In genomic region chr1:23114424-23115079, GRCh38 we compare ENCODE assay signal across 10 cellular contexts. TPM values are rescaled to one million over a fixed set of nuclear protein-coding genes. Genes with fewer than 3 reads are reported as not detected.
A peak's percentile ranks its signal among the peaks of the same experiment; 100 is the strongest.
DNase-seq lines count a peak whose midpoint lies in the region; ATAC-seq and TF ChIP-seq lines count a peak whose summit lies in the region.
"Had no signal": no experiment of that assay in that cellular context is flagged by ENCODE, and none has a peak within 500 bp of the region (broad histone marks: within the 10 kb centered on the region; RNA-seq: fewer than 3 reads in every experiment).

No MANE protein-coding gene starts in this region.

- no peaks in the 10 kb centered on the region for H3F3A ChIP-seq in GM23248 (ENCODE audit: insufficient read depth)
- H3F3A ChIP-seq in neural progenitor cell (ENCODE audit: low read depth) = peaks cover 4% of the 10 kb centered on the region

- ATAC-seq in CD4-positive, CD25-positive, alpha-beta regulatory T cell (ENCODE audit: low read depth in 2 of 2) = peak; percentile 53 to 59

- H3K4me1 ChIP-seq in CD4-positive, CD25-positive, alpha-beta regulatory T cell (ENCODE audit: control insufficient read depth, insufficient read depth, low read length, poor library complexity, severe bottlenecking) = peaks cover 52% of the 10 kb centered on the region
- H3K4me1 ChIP-seq in GM23248 (ENCODE audit: insufficient read depth) = peaks cover 47% of the 10 kb centered on the region
- peaks cover 25% of the 10 kb centered on the region for H3K4me1 ChIP-seq in neural progenitor cell
- peaks cover 9% of the 10 kb centered on the region for H3K4me1 ChIP-seq in ovary (ENCODE audit: insufficient read depth)

- H3K4me2 ChIP-seq in GM23248 (ENCODE audit: unreplicated experiment) = peak overlapping the region; percentile 67
- H3K4me2 ChIP-seq in neural progenitor cell = peak overlapping the region; percentile 33

- no peaks in the 10 kb centered on the region for H3K36me3 ChIP-seq in CD4-positive, CD25-positive, alpha-beta regulatory T cell (ENCODE audit: control insufficient read depth, insufficient read depth, low read length)
- no peaks in the 10 kb centered on the region for H3K36me3 ChIP-seq in GM23248 (ENCODE audit: low read depth)
- H3K36me3 ChIP-seq in neural progenitor cell = no peaks in the 10 kb centered on the region
- no peaks in the 10 kb centered on the region for H3K36me3 ChIP-seq in ovary

- H3K27me3 ChIP-seq in CD4-positive, CD25-positive, alpha-beta regulatory T cell (ENCODE audit: control insufficient read depth, insufficient read depth, low read length) = no peaks in the 10 kb centered on the region
- no peaks in the 10 kb centered on the region for H3K27me3 ChIP-seq in GM23248 (replicated peaks; ENCODE audit: insufficient read depth)
- no peaks in the 10 kb centered on the region for H3K27me3 ChIP-seq in neural progenitor cell
- H3K27me3 ChIP-seq in ovary = no peaks in the 10 kb centered on the region

- intact Hi-C loops in ovary (cut with DNase I) = loop anchor here in 1 of 4 donors (5.0 kb wide), 1 partner anchor 63 kb away; no protein-coding TSS in a partner anchor

- DNase-seq in CD4-positive, CD25-positive, alpha-beta regulatory T cell = peak in 2 of 3 donors; percentile 17 to 70
- peak; percentile 34 for DNase-seq in GM23248
- DNase-seq in chondrocyte (ENCODE audit: low spot score) = no peak
- no peak for DNase-seq in neural progenitor cell (ENCODE audit: low spot score)
- no peak for DNase-seq in activated effector memory CD4-positive, alpha-beta T cell treated with Interleukin-2 at 50 U/mL for 16 hours
- DNase-seq in NCI-H345 treated with DMSO at 0.1 percent for 48 hours (lab: John Stamatoyannopoulos, UW; ENCODE audit: unreplicated experiment) = no peak
- DNase-seq in ovary = no peak
- DNase-seq in activated gamma-delta T cell (lab: John Stamatoyannopoulos, UW) = no peak
- DNase-seq: NCI-H345, Right ventricle myocardium superior had no signal

- no peaks in the 10 kb centered on the region for H4K20me1 ChIP-seq in GM23248 (ENCODE audit: insufficient read depth)
- H4K20me1 ChIP-seq in neural progenitor cell (ENCODE audit: low read depth) = peaks cover 87% of the 10 kb centered on the region

- no peak for TF ChIP-seq EP300 in ovary (IDR thresholded peaks at IDR 0.05)

- 26 to 28% methylated on average over 6 of the region's 6 CpGs for WGBS in GM23248 (ENCODE audit: low coverage in 1 of 2, low lambda C conversion rate in 2 of 2, missing lambda C conversion rate in 2 of 2), 2 experiments
- WGBS in ovary, 3 donors = 61 to 67% (median 66%) methylated on average over 6 of the region's 6 CpGs

- in situ Hi-C loops in GM23248 (cut with MboI) = no loop called here

- H3K79me2 ChIP-seq in GM23248 (ENCODE audit: insufficient read depth) (peaks cover 100% of the 10 kb centered on the region), neural progenitor cell (ENCODE audit: low read depth) (peaks cover 99% of the 10 kb centered on the region)

- TF ChIP-seq POLR2A in ovary (IDR thresholded peaks at IDR 0.05) = no peak

- H3K9ac ChIP-seq in GM23248 = peak overlapping the region; percentile 62
- no peak overlapping the region for H3K9ac ChIP-seq in neural progenitor cell

- peak overlapping the region in 3 of 4 donors; percentile 33 to 75 (median 43) for H3K4me3 Mint-ChIP-seq in CD4-positive, CD25-positive, alpha-beta regulatory T cell
- H3K4me3 Mint-ChIP-seq in chondrocyte (ENCODE audit: unreplicated experiment) (peak overlapping the region; percentile 14), neural progenitor cell (no peak overlapping the region)

- no peaks in the 10 kb centered on the region for H3K9me3 Mint-ChIP-seq in CD4-positive, CD25-positive, alpha-beta regulatory T cell
- no peaks in the 10 kb centered on the region for H3K9me3 Mint-ChIP-seq in chondrocyte (ENCODE audit: low read depth)
- no peaks in the 10 kb centered on the region for H3K9me3 Mint-ChIP-seq in neural progenitor cell

- no peaks in the 10 kb centered on the region for H3K36me3 Mint-ChIP-seq in CD4-positive, CD25-positive, alpha-beta regulatory T cell
- H3K36me3 Mint-ChIP-seq in chondrocyte (ENCODE audit: low read depth) (no peaks in the 10 kb centered on the region), neural progenitor cell (no peaks in the 10 kb centered on the region)

- no peaks in the 10 kb centered on the region for H3K27me3 Mint-ChIP-seq in CD4-positive, CD25-positive, alpha-beta regulatory T cell
- H3K27me3 Mint-ChIP-seq in chondrocyte (ENCODE audit: low read depth) (no peaks in the 10 kb centered on the region), neural progenitor cell (ENCODE audit: insufficient read depth, low read depth) (no peaks in the 10 kb centered on the region)

- peak overlapping the region; percentile 61 to 84 (median 65) for H3K27ac Mint-ChIP-seq in CD4-positive, CD25-positive, alpha-beta regulatory T cell
- peak overlapping the region; percentile 85 for H3K27ac Mint-ChIP-seq in chondrocyte (ENCODE audit: unreplicated experiment)
- H3K27ac Mint-ChIP-seq in neural progenitor cell = no peak overlapping the region

- H3K4me3 ChIP-seq in CD4-positive, CD25-positive, alpha-beta regulatory T cell (ENCODE audit: low read depth, low read length) = peak overlapping the region; percentile 42
- H3K4me3 ChIP-seq in GM23248 (peak overlapping the region; percentile 46), neural progenitor cell (no peak overlapping the region), ovary (no peak overlapping the region)

- TF ChIP-seq CTCF in chondrocyte (IDR thresholded peaks at IDR 0.05) = no peak
- no peak for TF ChIP-seq CTCF in neural progenitor cell (IDR thresholded peaks at IDR 0.05)
- TF ChIP-seq CTCF in ovary (IDR thresholded peaks at IDR 0.05) = no peak

- H3K9me2 ChIP-seq in GM23248 (ENCODE audit: insufficient read depth) = no peaks in the 10 kb centered on the region

- H3K27ac ChIP-seq in CD4-positive, CD25-positive, alpha-beta regulatory T cell (ENCODE audit: insufficient read depth, low read length, poor library complexity, severe bottlenecking) = peak overlapping the region; percentile 38
- H3K27ac ChIP-seq in GM23248 = peak overlapping the region; percentile 54
- H3K27ac ChIP-seq in neural progenitor cell = peak overlapping the region; percentile 54
- H3K27ac ChIP-seq in ovary = no peak overlapping the region

- H3K9me3 ChIP-seq in CD4-positive, CD25-positive, alpha-beta regulatory T cell (ENCODE audit: control insufficient read depth in 2 of 2, low read length in 2 of 2) = no peaks in the 10 kb centered on the region
- no peaks in the 10 kb centered on the region for H3K9me3 ChIP-seq in GM23248 (ENCODE audit: low read depth)
- no peaks in the 10 kb centered on the region for H3K9me3 ChIP-seq in neural progenitor cell (ENCODE audit: low read depth)
- H3K9me3 ChIP-seq in ovary = no peaks in the 10 kb centered on the region

- H2AFZ ChIP-seq in GM23248 (peak overlapping the region; percentile 54), neural progenitor cell (replicated peaks) (no peak overlapping the region)

- H3K4me1 Mint-ChIP-seq in CD4-positive, CD25-positive, alpha-beta regulatory T cell = peaks cover 44 to 90% (median 65%) of the 10 kb centered on the region in 4 donors
- H3K4me1 Mint-ChIP-seq in chondrocyte (ENCODE audit: low read depth) = peaks cover 71% of the 10 kb centered on the region
- peaks cover 36% of the 10 kb centered on the region for H3K4me1 Mint-ChIP-seq in neural progenitor cell

RNA-seq across cellular contexts. Expression of gene LUZP1, which starts 54.1 kb away (rescaled TPM):
- total RNA-seq in CD4-positive, CD25-positive, alpha-beta regulatory T cell = 26.7 TPM
- 10 to 100 TPM; 14.9 to 22.4 (median 17.0) TPM for polyA plus RNA-seq in CD4-positive, CD25-positive, alpha-beta regulatory T cell
- 28.1 and 35.0 TPM in 2 replicates for total RNA-seq in GM23248 (2014; rRNA removed; shearing (Covaris generic))
- polyA plus RNA-seq in GM23248 (2016; fragmentation: Nextera tagmentation; extraction: Ambion mirVana) = 52.2 and 55.8 TPM in 2 replicates
- total RNA-seq in chondrocyte = 55.5 to 67.7 TPM (median 58.0 TPM) in 3 replicates
- 38.0 and 39.1 TPM in 2 replicates for total RNA-seq in neural progenitor cell (ENCODE audit: low replicate concordance)
- 10 to 100 TPM in 6 of 7 donors, 1 to 10 TPM in 1; 9.4 to 30.7 (median 23.2) TPM for total RNA-seq in ovary
- 10 to 100 TPM in 1 of 2 donors, 1 to 10 TPM in 1; 6.8 to 28.5 TPM for polyA plus RNA-seq in ovary

Comparison
In these comparisons a context has a peak if more than half of its experiments do, and no peak if none do; other contexts are left out.
1. DNase-seq: peak in CD4-positive, CD25-positive, alpha-beta regulatory T cell (2 of 3) and GM23248 (single experiment); none in chondrocyte (single experiment), neural progenitor cell (single experiment), activated effector memory CD4-positive, alpha-beta T cell treated with Interleukin-2 at 50 U/mL for 16 hours (single experiment), NCI-H345 treated with DMSO at 0.1 percent for 48 hours (single experiment), ovary (0 of 5) and activated gamma-delta T cell (single experiment).
2. H3K27ac ChIP-seq: peak in CD4-positive, CD25-positive, alpha-beta regulatory T cell (single experiment), GM23248 (single experiment) and neural progenitor cell (single experiment); none in ovary (0 of 2).
3. H3K4me3 ChIP-seq: peak in CD4-positive, CD25-positive, alpha-beta regulatory T cell (single experiment) and GM23248 (single experiment); none in neural progenitor cell (single experiment) and ovary (single experiment).